ENCODE assay signal across 26 cellular contexts in the genomic region with DNA sequence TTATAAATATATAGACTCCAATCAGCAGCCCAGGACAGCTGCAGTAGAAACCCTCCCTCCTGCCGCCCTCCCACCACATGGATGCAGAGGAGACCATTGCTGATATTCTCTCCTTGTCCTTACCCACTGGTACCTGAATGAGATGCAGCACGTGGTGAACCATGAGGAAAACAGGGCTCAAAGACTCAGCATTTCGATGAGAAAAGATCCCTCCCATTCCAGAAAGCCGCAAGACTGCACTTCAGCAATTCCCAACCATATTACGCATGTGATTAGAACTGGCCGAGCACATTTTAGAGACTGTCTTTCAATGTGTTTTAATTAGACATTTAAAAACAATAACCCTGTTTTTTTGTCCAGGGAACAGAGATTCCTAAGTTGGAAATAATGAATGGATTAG.
"Had no signal": no experiment of that assay in that cellular context is flagged by ENCODE, and none has a peak within 500 bp of the region (broad histone marks: within the 10 kb centered on the region; RNA-seq: fewer than 3 reads in every experiment).

No MANE protein-coding gene starts in this region.

- H3K9me3 ChIP-seq: MG63, SJCRH30 had no signal

- H3K4me1 ChIP-seq: SJCRH30 had no signal

- H2AFZ ChIP-seq: PC-9 had no signal

- H3K27ac ChIP-seq: PC-9, RWPE1, SJCRH30, SK-N-MC had no signal

- H3K4me2 ChIP-seq: PC-9 had no signal

- DNase-seq: Kasumi-1, KG1, NCI-H1048, NCI-H1105 treated with DMSO at 0.1 percent for 48 hours, NCI-H1417, NCI-H1436, NCI-H146, NCI-H187, NCI-H1930, NCI-H2029 treated with DMSO at 0.1 percent for 48 hours, NCI-H2081 treated with DMSO at 0.1 percent for 48 hours, NCI-H2107, NCI-H226, NCI-H510A, NCI-H526 treated with DMSO at 0.1 percent for 48 hours, NCI-H774, PC-9, SHP77, SIG-M5, SJCRH30 had no signal

- H3K4me3 ChIP-seq: MG63, PC-9, SJCRH30, SK-N-MC had no signal

- ATAC-seq: Panc1, SK-N-SH treated with all-trans-retinoic acid at 6 μM for 48 hours had no signal

- H3K36me3 ChIP-seq: MG63, SJCRH30 had no signal

- H3K27me3 ChIP-seq: MG63, SJCRH30 had no signal

- FAIRE-seq: RCC 7860 had no signal
